In the genomic region with DNA sequence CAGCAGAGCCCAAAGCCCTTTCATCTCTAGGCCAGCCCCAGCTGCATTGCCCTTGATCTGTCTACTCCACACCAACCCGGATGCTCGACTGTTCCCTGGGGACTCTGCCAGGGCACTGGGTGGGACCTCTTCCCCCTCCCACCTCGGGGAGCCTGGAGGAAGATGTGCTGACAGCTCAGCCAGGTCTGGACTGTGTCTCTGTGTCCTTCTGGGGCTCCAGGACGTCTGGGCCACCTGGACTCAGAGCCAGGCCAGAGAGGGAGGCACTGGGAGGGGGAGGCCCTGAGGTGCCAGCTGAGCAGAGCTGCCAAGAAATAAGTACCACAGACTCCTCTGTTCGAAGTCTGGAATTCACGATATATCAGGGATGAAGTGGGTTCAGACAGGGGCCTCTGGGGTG, we compare ENCODE assay signal across 1 cellular context.
TF ChIP-seq lines count a peak whose summit lies in the region.

No MANE protein-coding gene starts in this region.

TF ChIP-seq in H1, 55 proteins besides CTCF, POLR2A, EP300 and RAD21 (continued from another document):
- TF ChIP-seq SIN3A (conservative IDR thresholded peaks at IDR 0.05 in 1 of 2, IDR thresholded peaks at IDR 0.05 in 1 of 2; ENCODE audit: low read depth in 1 of 2, low read length in 2 of 2) (no peak), SP4 (IDR thresholded peaks at IDR 0.05; ENCODE audit: low read length) (no peak), TBP (IDR thresholded peaks at IDR 0.05; ENCODE audit: low read depth, low read length) (no peak), SRF (IDR thresholded peaks at IDR 0.05; ENCODE audit: low read depth, low read length) (no peak), KDM1A (IDR thresholded peaks at IDR 0.05; ENCODE audit: borderline replicate concordance, low read length) (no peak), RNF2 (IDR thresholded peaks at IDR 0.05; ENCODE audit: borderline replicate concordance, low read depth, low read length, missing control alignments, poor library complexity, severe bottlenecking) (no peak), GTF2F1 (IDR thresholded peaks at IDR 0.05; ENCODE audit: borderline replicate concordance, low read depth, low read length) (no peak), FOSL1 (IDR thresholded peaks at IDR 0.05; ENCODE audit: insufficient read depth, low read depth, low read length) (no peak)
- TF ChIP-seq, protein P1, sequence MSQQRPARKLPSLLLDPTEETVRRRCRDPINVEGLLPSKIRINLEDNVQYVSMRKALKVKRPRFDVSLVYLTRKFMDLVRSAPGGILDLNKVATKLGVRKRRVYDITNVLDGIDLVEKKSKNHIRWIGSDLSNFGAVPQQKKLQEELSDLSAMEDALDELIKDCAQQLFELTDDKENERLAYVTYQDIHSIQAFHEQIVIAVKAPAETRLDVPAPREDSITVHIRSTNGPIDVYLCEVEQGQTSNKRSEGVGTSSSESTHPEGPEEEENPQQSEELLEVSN (IDR thresholded peaks at IDR 0.05), result no peak
